Comparison of ENCODE assay signal across 8 cellular contexts in the genomic region with DNA sequence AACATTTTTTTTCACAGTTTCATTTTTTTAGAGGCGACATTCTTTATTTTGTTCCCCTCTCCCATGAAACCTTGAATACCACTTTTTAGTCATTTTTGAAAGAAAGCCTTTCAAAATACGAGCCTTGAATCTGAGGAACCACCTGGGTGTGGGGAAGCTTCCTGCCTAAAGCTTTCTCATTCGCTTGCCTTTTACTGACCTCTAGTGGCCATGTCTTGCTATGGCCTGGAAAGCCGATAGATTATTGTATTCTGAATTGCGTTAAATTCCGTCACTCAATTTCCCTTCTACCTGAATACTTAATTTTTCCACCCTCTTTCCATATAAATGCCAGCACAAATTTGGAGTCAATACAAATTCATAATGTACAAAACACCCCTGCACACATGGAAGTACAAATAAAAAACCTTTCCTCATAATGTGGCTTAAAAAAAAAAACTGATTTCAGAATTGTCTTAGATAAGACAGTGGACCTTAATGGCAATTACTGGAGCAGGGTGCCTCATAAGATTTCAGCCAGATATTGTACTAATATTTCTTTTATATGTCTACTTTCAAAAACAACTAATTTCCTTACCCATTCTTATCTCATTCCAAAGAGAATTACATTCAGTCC.
DNase-seq lines count a peak whose midpoint lies in the region; ATAC-seq and TF ChIP-seq lines count a peak whose summit lies in the region.

No MANE protein-coding gene starts in this region.

- peak; percentile 98 for TF ChIP-seq CTCF in DND-41 (IDR thresholded peaks at IDR 0.05; ENCODE audit: borderline replicate concordance, extremely low read depth, low read length, poor library complexity, severe bottlenecking)
- peak; percentile 90 for TF ChIP-seq CTCF in fibroblast of the aortic adventitia (IDR thresholded peaks at IDR 0.05; ENCODE audit: insufficient read depth, low read length)
- TF ChIP-seq CTCF in neutrophil (IDR thresholded peaks at IDR 0.05): peak; percentile 42

- H3K36me3 ChIP-seq in DND-41 (ENCODE audit: insufficient read depth, low read length) (no peaks in the 10 kb centered on the region), neutrophil (no peaks in the 10 kb centered on the region)

- H3K4me2 ChIP-seq in DND-41 (ENCODE audit: insufficient read depth, low read length): peak overlapping the region; percentile 38

- peak; percentile 72 for DNase-seq in DND-41
- peak; percentile 73 for DNase-seq in NCI-H69 (lab: John Stamatoyannopoulos, UW)
- DNase-seq in activated CD8-positive, alpha-beta memory T cell treated with anti-CD3 and anti-CD28 coated beads, Interleukin-2, amount 50 U/mL, for 4 hours: peak; percentile 35
- peak; percentile 73 for DNase-seq in fibroblast of the aortic adventitia (ENCODE audit: low read depth)
- DNase-seq in ureter (ENCODE audit: low spot score): peak; percentile 46

- ATAC-seq in DND-41 (ENCODE audit: insufficient read depth, low read depth) (peak; percentile 96), GM19463 (IDR thresholded peaks at IDR 0.05; ENCODE audit: unreplicated experiment) (peak; percentile 96), HG03469 (IDR thresholded peaks at IDR 0.05; ENCODE audit: unreplicated experiment) (peak; percentile 93)

- no peaks in the 10 kb centered on the region for H3K79me2 ChIP-seq in DND-41 (ENCODE audit: insufficient read depth, low read length)

- H3K9me3 ChIP-seq in DND-41 (ENCODE audit: insufficient read depth, low read length, severe bottlenecking) (peaks cover 2% of the 10 kb centered on the region), neutrophil (no peaks in the 10 kb centered on the region)

- H3K27ac ChIP-seq in DND-41 (ENCODE audit: low read length) (0 out of 2 replicates have a peak overlapping the region, but pooled peaks have one; percentile 39), neutrophil (no peak overlapping the region)

- no peaks in the 10 kb centered on the region for H4K20me1 ChIP-seq in DND-41 (ENCODE audit: insufficient read depth, low read length)

- H3K27me3 ChIP-seq in DND-41 (ENCODE audit: insufficient read depth, low read length, poor library complexity) (no peaks in the 10 kb centered on the region), neutrophil (peaks cover 26% of the 10 kb centered on the region)

- H2AFZ ChIP-seq in DND-41 (ENCODE audit: low read depth, low read length): peak overlapping the region; percentile 35; the same call in 1 of the 2 replicates

- H3K9ac ChIP-seq in DND-41 (ENCODE audit: low read depth, low read length): no peak overlapping the region; the same call in 1 of the 2 replicates

- no peak overlapping the region for H3K4me3 ChIP-seq in DND-41 (ENCODE audit: low read depth in 1 of 2, low read length in 2 of 2)
- H3K4me3 ChIP-seq in fibroblast of the aortic adventitia (ENCODE audit: low read depth, low read length): no peak overlapping the region
- H3K4me3 ChIP-seq in neutrophil (ENCODE audit: low read depth in 1 of 2, low read length in 1 of 2): no peak overlapping the region

- peaks cover 7% of the 10 kb centered on the region for H3K4me1 ChIP-seq in DND-41 (ENCODE audit: insufficient read depth, low read length)
- H3K4me1 ChIP-seq in neutrophil (ENCODE audit: control insufficient read depth in 1 of 2, insufficient read depth in 1 of 2, low read depth in 1 of 2, low read length in 1 of 2): no peaks in the 10 kb centered on the region

Comparison
In these comparisons a context has a peak if more than half of its experiments do, and no peak if none do; other contexts are left out.
1. CTCF ChIP-seq: peak in every context shown above with its lines; median percentile 98 in DND-41; 90 in fibroblast of the aortic adventitia; 42 in neutrophil.